ENCODE assay signal across 23 cellular contexts in genomic region chr3:54264050-54264449, GRCh38.
"Had no signal": no experiment of that assay in that cellular context is flagged by ENCODE, and none has a peak within 500 bp of the region (broad histone marks: within the 10 kb centered on the region; RNA-seq: fewer than 3 reads in every experiment).

No MANE protein-coding gene starts in this region.

- H3K4me3 ChIP-seq: K562, MG63 had no signal

- DNase-seq: IMR-90, MG63, NCI-H1092 treated with DMSO at 0.1 percent for 48 hours, NCI-H1436, NCI-H187, NCI-H2029, NCI-H2081 treated with DMSO at 0.1 percent for 48 hours, NCI-H2171, NCI-H226, NCI-H446, NCI-H510A, NCI-H524 treated with DMSO at 0.1 percent for 48 hours, NCI-H69, NCI-H774, PC-3, SHP77, SK-N-SH, SW 1271, T-cell had no signal

- ATAC-seq: HepG2, K562, Panc1, PC-3, T-cell had no signal

- H3K36me3 ChIP-seq: MG63 had no signal

- H3K9me2 ChIP-seq: SK-N-SH had no signal

- H3K4me2 ChIP-seq: SK-N-SH had no signal

- H3K9me3 ChIP-seq: MG63, SK-N-SH had no signal

- H3K27ac ChIP-seq: RWPE1 had no signal

- H3K27me3 ChIP-seq: MG63 had no signal
